14 cellular contexts compared by ENCODE assay signal in genomic region chr20:42125426-42125825, GRCh38.
DNase-seq lines count a peak whose midpoint lies in the region; FAIRE-seq and TF ChIP-seq lines count a peak whose summit lies in the region.
"Had no signal": no experiment of that assay in that cellular context is flagged by ENCODE, and none has a peak within 500 bp of the region (broad histone marks: within the 10 kb centered on the region; RNA-seq: fewer than 3 reads in every experiment).

No MANE protein-coding gene starts in this region.

- TF ChIP-seq CTCF in MM.1S (IDR thresholded peaks at IDR 0.05; ENCODE audit: low read length) (no peak), liver (IDR thresholded peaks at IDR 0.05; ENCODE audit: low read depth, low read length, missing input control) (no peak)

- peak; percentile 71 for FAIRE-seq in HTR-8/SVneo (lab: Jason Lieb, UNC)
- FAIRE-seq: A549 had no signal

- 28% methylated on average over 2 of the region's 2 CpGs for WGBS in liver

- H4K20me1 ChIP-seq in MM.1S (ENCODE audit: insufficient read depth, low read length): no peaks in the 10 kb centered on the region

- H3K27ac ChIP-seq in MM.1S (ENCODE audit: low read length) (peak overlapping the region; percentile 60), liver (ENCODE audit: low read depth in 1 of 2, low read length in 2 of 2) (no peak overlapping the region)
- H3K27ac ChIP-seq: A549, HL-60 had no signal

- peaks cover 25% of the 10 kb centered on the region for H3K4me1 ChIP-seq in MM.1S (ENCODE audit: low read length)
- H3K4me1 ChIP-seq in liver (ENCODE audit: control insufficient read depth in 4 of 4, insufficient read depth in 4 of 4, low read length in 3 of 4): peaks cover 0 to 2% (median 0%) of the 10 kb centered on the region in 4 donors
- H3K4me1 ChIP-seq: A549 had no signal

- H3K4me3 ChIP-seq in MM.1S (ENCODE audit: low read length) (no peak overlapping the region), liver (ENCODE audit: low read depth in 1 of 3, low read length in 3 of 3) (no peak overlapping the region)
- H3K4me3 ChIP-seq: A549 had no signal

- H3K9me3 ChIP-seq in MM.1S (replicated peaks; ENCODE audit: insufficient read depth, low read length) (no peaks in the 10 kb centered on the region), liver (ENCODE audit: control insufficient read depth in 4 of 4, low read length in 3 of 4) (no peaks in the 10 kb centered on the region)
- H3K9me3 ChIP-seq: A549 had no signal

- no peak for DNase-seq in HTR-8/SVneo (ENCODE audit: insufficient read length, low spot score)
- peak; percentile 75 for DNase-seq in MM.1S
- DNase-seq in NOMO-1 (lab: John Stamatoyannopoulos, UW; ENCODE audit: unreplicated experiment in 2 of 2): peak; percentile 11 to 68
- DNase-seq in SKM-1 (lab: John Stamatoyannopoulos, UW; ENCODE audit: unreplicated experiment): no peak
- DNase-seq in activated CD4-positive, alpha-beta T cell treated with anti-CD3 and anti-CD28 coated beads for 4 hours: no peak
- DNase-seq in foreskin melanocyte: no peak
- DNase-seq: DMS53, GF-D8, HCEC 1CT, HFFc6, IMR-90 had no signal

- H3K9ac ChIP-seq in MM.1S (ENCODE audit: low read length) (no peak overlapping the region), liver (ENCODE audit: low read depth in 1 of 2, low read length in 2 of 2) (no peak overlapping the region)

- H2AFZ ChIP-seq in MM.1S (ENCODE audit: low read length): no peak overlapping the region

- TF ChIP-seq RAD21 in liver (IDR thresholded peaks at IDR 0.05): no peak

- no peaks in the 10 kb centered on the region for H3K79me2 ChIP-seq in MM.1S (ENCODE audit: low read length)

- H3K36me3 ChIP-seq in MM.1S (replicated peaks; ENCODE audit: insufficient read depth, low read length) (no peaks in the 10 kb centered on the region), liver (ENCODE audit: control insufficient read depth in 4 of 4, insufficient read depth in 3 of 4, low read depth in 1 of 4, low read length in 3 of 4) (no peaks in the 10 kb centered on the region)

- H3K4me2 ChIP-seq in MM.1S (ENCODE audit: low read depth, low read length): peak overlapping the region; percentile 30
- H3K4me2 ChIP-seq: A549 had no signal

- H3K27me3 ChIP-seq in MM.1S (replicated peaks; ENCODE audit: insufficient read depth, low read length) (no peaks in the 10 kb centered on the region), liver (ENCODE audit: control insufficient read depth in 4 of 4, insufficient read depth in 4 of 4, low read length in 3 of 4) (no peaks in the 10 kb centered on the region)

- no peaks in the 10 kb centered on the region for H3K9me2 ChIP-seq in MM.1S (replicated peaks; ENCODE audit: insufficient read depth, low read length)

- H3F3A ChIP-seq in MM.1S (ENCODE audit: insufficient read depth, low read length): no peaks in the 10 kb centered on the region

TF ChIP-seq in liver, 16 proteins besides CTCF, POLR2A, EP300 and RAD21:
- TF ChIP-seq GABPA (IDR thresholded peaks at IDR 0.05 in 1 of 2, conservative IDR thresholded peaks at IDR 0.05 in 1 of 2) (no peak), EGR1 (IDR thresholded peaks at IDR 0.05; ENCODE audit: low read depth in 2 of 2) (no peak), FOXA2 (IDR thresholded peaks at IDR 0.05) (no peak), YY1 (IDR thresholded peaks at IDR 0.05) (no peak), NR2F2 (IDR thresholded peaks at IDR 0.05) (peak; percentile 60), RXRA (IDR thresholded peaks at IDR 0.05) (peak in 1 of 2 donors; percentile 22), TAF1 (conservative IDR thresholded peaks at IDR 0.05) (no peak)

Comparison
In these comparisons a context has a peak if more than half of its experiments do, and no peak if none do; other contexts are left out.
1. DNase-seq: peak in MM.1S (single experiment) and NOMO-1 (2 of 2); none in HTR-8/SVneo (single experiment), SKM-1 (single experiment), activated CD4-positive, alpha-beta T cell treated with anti-CD3 and anti-CD28 coated beads for 4 hours (0 of 2) and foreskin melanocyte (single experiment).